ENCODE assay signal across 1 cellular context in genomic region chr17:38749222-38750043, GRCh38.
TF ChIP-seq lines count a peak whose summit lies in the region.

No MANE protein-coding gene starts in this region.

TF ChIP-seq in GM12878, 131 proteins besides CTCF, POLR2A, EP300 and RAD21 (continues in another document):
- TF ChIP-seq CREM (IDR thresholded peaks at IDR 0.05; ENCODE audit: low read depth) (no peak), IKZF2 (IDR thresholded peaks at IDR 0.05) (peak; percentile 60 to 68; a peak in 3 of 4 replicates), NR2C1 (IDR thresholded peaks at IDR 0.05) (no peak), CEBPB (IDR thresholded peaks at IDR 0.05; ENCODE audit: borderline replicate concordance in 1 of 2, low read depth in 2 of 2, low read length in 2 of 2) (no peak), ZZZ3 (IDR thresholded peaks at IDR 0.05; ENCODE audit: control insufficient read depth, insufficient read length, low read depth) (no peak), MEF2B (IDR thresholded peaks at IDR 0.05; ENCODE audit: partially characterized antibody, poor library complexity, severe bottlenecking) (no peak), ZBTB33 (IDR thresholded peaks at IDR 0.05) (no peak), YY1 (IDR thresholded peaks at IDR 0.05; ENCODE audit: low read depth, low read length) (no peak), ZNF592 (IDR thresholded peaks at IDR 0.05) (no peak), NFIC (IDR thresholded peaks at IDR 0.05; ENCODE audit: low read depth, low read length) (no peak), KAT2A (conservative IDR thresholded peaks at IDR 0.05; ENCODE audit: control insufficient read depth, low read depth, low read length) (no peak), E4F1 (IDR thresholded peaks at IDR 0.05; ENCODE audit: borderline replicate concordance, partially characterized antibody) (no peak), FOXK2 (IDR thresholded peaks at IDR 0.05) (no peak), REST (IDR thresholded peaks at IDR 0.05; ENCODE audit: low read depth, low read length) (no peak), CHD1 (IDR thresholded peaks at IDR 0.05; ENCODE audit: low read depth, low read length) (no peak), SREBF1 (IDR thresholded peaks at IDR 0.05; ENCODE audit: low read length) (no peak), ZNF384 (IDR thresholded peaks at IDR 0.05; ENCODE audit: borderline replicate concordance, low read depth, low read length) (no peak), STAT3 (IDR thresholded peaks at IDR 0.05; ENCODE audit: low read depth, low read length) (no peak), CHD2 (IDR thresholded peaks at IDR 0.05; ENCODE audit: borderline replicate concordance, low read depth, low read length) (peak; percentile 51; the same call in 1 of the 2 replicates), ZNF274 (IDR thresholded peaks at IDR 0.05; ENCODE audit: insufficient read depth, insufficient read length) (no peak), E2F8 (IDR thresholded peaks at IDR 0.05; ENCODE audit: low read depth, partially characterized antibody) (no peak), HDGF (IDR thresholded peaks at IDR 0.05) (no peak), GABPA (IDR thresholded peaks at IDR 0.05; ENCODE audit: low read depth) (no peak; the same call in 1 of the 2 replicates), BMI1 (IDR thresholded peaks at IDR 0.05; ENCODE audit: borderline replicate concordance) (no peak), ETV6 (conservative IDR thresholded peaks at IDR 0.05 in 1 of 2, IDR thresholded peaks at IDR 0.05 in 1 of 2; ENCODE audit: borderline replicate concordance in 1 of 2, low read depth in 1 of 2) (peak in 1 of 2 experiments; percentile 52; a peak in 1 of 4 replicates), EZH2 (IDR thresholded peaks at IDR 0.05; ENCODE audit: borderline replicate concordance, control insufficient read depth, low read depth, low read length) (no peak), SUPT20H (IDR thresholded peaks at IDR 0.05; ENCODE audit: borderline replicate concordance, control insufficient read depth, low read depth, low read length) (no peak), SMAD5 (IDR thresholded peaks at IDR 0.05; ENCODE audit: low read depth) (peak; percentile 71; the same call in 1 of the 2 replicates), ZNF217 (IDR thresholded peaks at IDR 0.05) (no peak), JUNB (IDR thresholded peaks at IDR 0.05) (no peak), RFX5 (IDR thresholded peaks at IDR 0.05; ENCODE audit: low read depth, low read length) (no peak), USF1 (IDR thresholded peaks at IDR 0.05; ENCODE audit: borderline replicate concordance, extremely low read length, insufficient read depth, low read depth, low read length) (no peak), MTA3 (IDR thresholded peaks at IDR 0.05; ENCODE audit: borderline replicate concordance, low read length) (no peak), BHLHE40 (IDR thresholded peaks at IDR 0.05; ENCODE audit: borderline replicate concordance in 1 of 2, low read depth in 2 of 2, low read length in 1 of 2) (peak in 1 of 2 experiments; percentile 62; a peak in 1 of 4 replicates), ZNF622 (IDR thresholded peaks at IDR 0.05) (no peak), STAT1 (conservative IDR thresholded peaks at IDR 0.05) (no peak), PRDM15 (CRISPR knock-in tag; IDR thresholded peaks at IDR 0.05) (no peak), IRF5 (IDR thresholded peaks at IDR 0.05; ENCODE audit: borderline replicate concordance) (no peak)
